14 cellular contexts compared by ENCODE assay signal in the genomic region with DNA sequence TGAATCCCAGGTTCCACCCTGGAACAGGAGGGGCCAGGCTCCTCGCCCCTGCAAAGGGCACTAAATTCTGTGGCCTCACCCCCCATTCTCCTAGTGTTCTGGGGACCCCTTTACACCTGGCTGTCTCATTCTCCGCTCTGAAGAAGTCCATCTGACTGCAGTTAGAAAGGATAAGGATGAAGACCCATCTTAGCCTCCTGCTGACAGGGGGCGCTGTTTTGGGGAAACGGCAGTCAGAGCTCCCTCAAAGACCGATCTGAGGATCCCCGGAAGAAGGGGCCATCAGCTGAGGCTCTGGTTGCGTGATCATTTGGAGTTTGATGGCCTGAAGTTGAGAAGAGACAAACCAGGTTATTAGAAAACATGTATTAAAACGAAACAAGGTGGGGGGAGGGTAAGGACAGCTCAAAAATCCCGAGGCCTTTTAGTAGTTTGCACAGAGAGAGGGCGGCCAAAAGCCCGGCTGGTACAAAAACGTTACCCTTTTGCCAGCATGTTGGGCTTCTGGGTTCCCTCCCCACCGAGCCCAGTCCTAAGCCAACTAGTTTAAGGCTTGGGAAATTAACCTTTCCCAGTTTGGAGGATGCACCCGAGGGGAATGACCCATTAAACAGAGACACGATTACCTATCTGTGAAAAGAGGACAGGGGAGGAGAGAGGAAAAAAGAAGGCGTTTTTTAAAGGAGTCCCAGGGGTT.
DNase-seq lines count a peak whose midpoint lies in the region; ATAC-seq and TF ChIP-seq lines count a peak whose summit lies in the region.
"Had no signal": no experiment of that assay in that cellular context is flagged by ENCODE, and none has a peak within 500 bp of the region (broad histone marks: within the 10 kb centered on the region; RNA-seq: fewer than 3 reads in every experiment).

No MANE protein-coding gene starts in this region.

- no peak overlapping the region for H3K4me3 ChIP-seq in BE2C (ENCODE audit: low read depth, low read length)
- H3K4me3 ChIP-seq in OCI-LY3 (ENCODE audit: low read length), result peak overlapping the region; percentile 81
- no peak overlapping the region for H3K4me3 ChIP-seq in coronary artery
- H3K4me3 ChIP-seq: spleen had no signal

- H3K27ac Mint-ChIP-seq in glutamatergic neuron (ENCODE audit: unreplicated experiment), result no peak overlapping the region
- H3K27ac Mint-ChIP-seq: activated CD4-positive, alpha-beta T cell treated with anti-CD3 and anti-CD28 coated beads, Interleukin-2, amount 10 ng/mL, durations not matched to agents 7 days and 5 days; activated naive CD8-positive, alpha-beta T cell had no signal

- no peaks in the 10 kb centered on the region for H3K27me3 ChIP-seq in BE2C
- peaks cover 14% of the 10 kb centered on the region for H3K27me3 ChIP-seq in OCI-LY3 (ENCODE audit: low read depth, low read length)
- H3K27me3 ChIP-seq: spleen had no signal

- H3K4me2 ChIP-seq in OCI-LY3 (ENCODE audit: low read length), result peak overlapping the region; percentile 68

- no peak for ATAC-seq in GM19455 (IDR thresholded peaks at IDR 0.05; ENCODE audit: unreplicated experiment)

- peaks cover 6% of the 10 kb centered on the region for H3K9me3 Mint-ChIP-seq in glutamatergic neuron (ENCODE audit: unreplicated experiment)
- H3K9me3 Mint-ChIP-seq: activated CD4-positive, alpha-beta T cell treated with anti-CD3 and anti-CD28 coated beads, Interleukin-2, amount 10 ng/mL, durations not matched to agents 7 days and 5 days had no signal

- DNase-seq in BE2C (peak; percentile 26), glutamatergic neuron (peak; percentile 66), RKO (ENCODE audit: low spot score) (no peak), coronary artery (ENCODE audit: low spot score) (no peak), nucleus accumbens (lab: John Stamatoyannopoulos, UW) (no peak)
- DNase-seq: activated CD4-positive, alpha-beta T cell treated with anti-CD3 and anti-CD28 coated beads, Interleukin-2, amount 10 ng/mL, durations not matched to agents 7 days and 5 days; DMS79 treated with DMSO at 0.1 percent for 48 hours; effector CD4-positive, alpha-beta T cell; SIG-M5; spleen had no signal

- TF ChIP-seq CTCF in BE2C (IDR thresholded peaks at IDR 0.05; ENCODE audit: low read depth, low read length) (peak; percentile 36), GM12872 (IDR thresholded peaks at IDR 0.05; ENCODE audit: insufficient read depth, low read depth, low read length) (peak; percentile 45; the same call in 1 of the 3 replicates), OCI-LY3 (IDR thresholded peaks at IDR 0.05; ENCODE audit: low read depth, low read length) (peak; percentile 70), glutamatergic neuron (IDR thresholded peaks at IDR 0.05; ENCODE audit: partially characterized antibody, unreplicated experiment) (peak; percentile 52), coronary artery (IDR thresholded peaks at IDR 0.05) (no peak)

- peaks cover 5% of the 10 kb centered on the region for H3K27me3 Mint-ChIP-seq in glutamatergic neuron (ENCODE audit: unreplicated experiment)

- H3K9me3 ChIP-seq in BE2C (no peaks in the 10 kb centered on the region), OCI-LY3 (ENCODE audit: insufficient read depth, low read length) (no peaks in the 10 kb centered on the region)
- H3K9me3 ChIP-seq: spleen had no signal

- H3K4me1 Mint-ChIP-seq in glutamatergic neuron (ENCODE audit: low read depth, unreplicated experiment), result peaks cover 53% of the 10 kb centered on the region
- H3K4me1 Mint-ChIP-seq: activated CD4-positive, alpha-beta T cell treated with anti-CD3 and anti-CD28 coated beads, Interleukin-2, amount 10 ng/mL, durations not matched to agents 7 days and 5 days had no signal

- H3K36me3 ChIP-seq in BE2C (no peaks in the 10 kb centered on the region), OCI-LY3 (replicated peaks; ENCODE audit: low read depth, low read length) (no peaks in the 10 kb centered on the region)
- H3K36me3 ChIP-seq: spleen had no signal

- H3K4me3 Mint-ChIP-seq in glutamatergic neuron (ENCODE audit: unreplicated experiment), result no peak overlapping the region
- H3K4me3 Mint-ChIP-seq: activated CD4-positive, alpha-beta T cell treated with anti-CD3 and anti-CD28 coated beads, Interleukin-2, amount 10 ng/mL, durations not matched to agents 7 days and 5 days; activated naive CD8-positive, alpha-beta T cell had no signal

- no peaks in the 10 kb centered on the region for H3K79me2 ChIP-seq in OCI-LY3 (ENCODE audit: low read length)

- H3K4me1 ChIP-seq in BE2C (no peaks in the 10 kb centered on the region), OCI-LY3 (ENCODE audit: low read length) (0 out of 2 replicates have a peak, but pooled peaks cover 3% of the 10 kb centered on the region)

- peak overlapping the region; percentile 66 for H3K9ac ChIP-seq in OCI-LY3 (ENCODE audit: low read length)

- H4K20me1 ChIP-seq in OCI-LY3 (ENCODE audit: insufficient read depth, low read length), result no peaks in the 10 kb centered on the region

- no peaks in the 10 kb centered on the region for H3K36me3 Mint-ChIP-seq in glutamatergic neuron (ENCODE audit: unreplicated experiment)
- H3K36me3 Mint-ChIP-seq: activated naive CD8-positive, alpha-beta T cell had no signal

- peak overlapping the region; percentile 62; the same call in 1 of the 2 replicates for H2AFZ ChIP-seq in OCI-LY3 (ENCODE audit: low read depth, low read length)

- no peak overlapping the region for H3K27ac ChIP-seq in OCI-LY3 (ENCODE audit: low read length)
- no peak overlapping the region for H3K27ac ChIP-seq in coronary artery
- H3K27ac ChIP-seq: spleen had no signal

Comparison
In these comparisons a context has a peak if more than half of its experiments do, and no peak if none do; other contexts are left out.
1. DNase-seq: peak in BE2C (single experiment) and glutamatergic neuron (single experiment); none in RKO (single experiment), coronary artery (single experiment) and nucleus accumbens (0 of 56).